Comparison of ENCODE assay signal across 17 cellular contexts in genomic region chr1:37559080-37559479, GRCh38. TPM values are rescaled to one million over a fixed set of nuclear protein-coding genes. Genes with fewer than 3 reads are reported as not detected.
DNase-seq lines count a peak whose midpoint lies in the region; ATAC-seq, FAIRE-seq and TF ChIP-seq lines count a peak whose summit lies in the region.
"Had no signal": no experiment of that assay in that cellular context is flagged by ENCODE, and none has a peak within 500 bp of the region (broad histone marks: within the 10 kb centered on the region; RNA-seq: fewer than 3 reads in every experiment).

No MANE protein-coding gene starts in this region.

- TF ChIP-seq CTCF in K562 (IDR thresholded peaks at IDR 0.05 in 2 of 3, conservative IDR thresholded peaks at IDR 0.05 in 1 of 3; ENCODE audit: insufficient read depth in 2 of 3, low read depth in 1 of 3, low read length in 3 of 3) (no peak), hepatocyte (IDR thresholded peaks at IDR 0.05; ENCODE audit: poor library complexity) (no peak)

- no peaks in the 10 kb centered on the region for H3K27me3 ChIP-seq in BLaER1
- no peaks in the 10 kb centered on the region for H3K27me3 ChIP-seq in K562 (ENCODE audit: control insufficient read depth in 2 of 2, insufficient read depth in 2 of 2, low read length in 2 of 2)
- no peaks in the 10 kb centered on the region for H3K27me3 ChIP-seq in hepatocyte
- H3K27me3 ChIP-seq in neuronal stem cell (ENCODE audit: control insufficient read depth in 3 of 3, insufficient read depth in 3 of 3, low read depth in 1 of 3, low read length in 3 of 3) = no peaks in the 10 kb centered on the region
- H3K27me3 ChIP-seq: BLaER1 treated with 17β-estradiol and CSF1 and Interleukin-3, amounts not matched to agents 10 nM and 100 nM had no signal

- no peak for TF ChIP-seq RAD21 in K562 (CRISPR knock-in tag; conservative IDR thresholded peaks at IDR 0.05 in 1 of 2, IDR thresholded peaks at IDR 0.05 in 1 of 2)

- no peak for ATAC-seq in K562
- ATAC-seq: HCT116 had no signal

- H3K9me1 ChIP-seq in K562 (ENCODE audit: control insufficient read depth, insufficient read depth, low read length) = peaks cover 4% of the 10 kb centered on the region

- H2BK12ac ChIP-seq in neuronal stem cell (ENCODE audit: low read length) = no peak overlapping the region

- H3K18ac ChIP-seq in neuronal stem cell (ENCODE audit: low read length) = no peak overlapping the region

- no peak overlapping the region for H4K91ac ChIP-seq in neuronal stem cell (ENCODE audit: low read depth, low read length, poor library complexity)

- in situ Hi-C loops in K562 (cut with MboI) = no loop called here

- no peak overlapping the region for H2BK120ac ChIP-seq in neuronal stem cell (ENCODE audit: low read depth, low read length)

- H3K9me3 ChIP-seq in BLaER1 = 0 out of 2 replicates have a peak, but pooled peaks cover 3% of the 10 kb centered on the region
- peaks cover 9% of the 10 kb centered on the region for H3K9me3 ChIP-seq in K562 (replicated peaks; ENCODE audit: control insufficient read depth, insufficient read depth, low read depth, low read length)
- no peaks in the 10 kb centered on the region for H3K9me3 ChIP-seq in hepatocyte (ENCODE audit: low read depth)
- peaks cover 0 to 4% of the 10 kb centered on the region in 2 donors for H3K9me3 ChIP-seq in neuronal stem cell (replicated peaks in 1 of 2; ENCODE audit: control insufficient read depth in 2 of 2, insufficient read depth in 1 of 2, low read depth in 1 of 2, low read length in 2 of 2)

- H3K9me2 ChIP-seq in hepatocyte (replicated peaks; ENCODE audit: insufficient read depth) = no peaks in the 10 kb centered on the region

- no peak overlapping the region for H2AK5ac ChIP-seq in neuronal stem cell (ENCODE audit: low read depth, low read length)

- no peak overlapping the region for H2BK15ac ChIP-seq in neuronal stem cell (ENCODE audit: low read length)

- H3K79me2 ChIP-seq in K562 (ENCODE audit: control insufficient read depth, insufficient read depth, low read length) (peaks cover 1% of the 10 kb centered on the region), hepatocyte (peaks cover 5% of the 10 kb centered on the region)

- no TSS peak for BruUV-seq in K562 (replicated peaks; lab: Mats Ljungman, UMichigan)

- H3K4ac ChIP-seq in neuronal stem cell (ENCODE audit: low read length) = no peak overlapping the region

- H3K9ac ChIP-seq in BLaER1 = 0 out of 2 replicates have a peak overlapping the region, but pooled peaks have one; percentile 29
- peak overlapping the region in 1 of 2 experiments; percentile 82; a peak in 2 of 4 replicates for H3K9ac ChIP-seq in K562 (ENCODE audit: insufficient read depth in 1 of 2, low read depth in 2 of 2, low read length in 2 of 2)
- H3K9ac ChIP-seq in neuronal stem cell (ENCODE audit: low read depth, low read length, poor library complexity) = no peak overlapping the region

- peak overlapping the region; percentile 84 for H2AFZ ChIP-seq in K562 (ENCODE audit: low read depth, low read length)
- no peak overlapping the region for H2AFZ ChIP-seq in hepatocyte
- H2AFZ ChIP-seq in neuronal stem cell (ENCODE audit: low read length) = no peak overlapping the region

- no peak for FAIRE-seq in K562 (lab: Jason Lieb, UNC)
- FAIRE-seq: GM19239, H54 had no signal

- TF ChIP-seq POLR2A in K562 (conservative IDR thresholded peaks at IDR 0.05) = no peak

- no peak for TF ChIP-seq EP300 in K562 (IDR thresholded peaks at IDR 0.05; ENCODE audit: low read length)

- peak overlapping the region; percentile 19 for H2BK5ac ChIP-seq in neuronal stem cell (ENCODE audit: low read length)

- no peak overlapping the region for H3K14ac ChIP-seq in neuronal stem cell (ENCODE audit: low read length)

- H3K4me3 ChIP-seq in BLaER1 = no peak overlapping the region
- H3K4me3 ChIP-seq in K562 = no peak overlapping the region
- H3K4me3 ChIP-seq in hepatocyte = no peak overlapping the region
- no peak overlapping the region for H3K4me3 ChIP-seq in neuronal stem cell (ENCODE audit: low read length in 2 of 2)
- H3K4me3 ChIP-seq: BLaER1 treated with 17β-estradiol and CSF1 and Interleukin-3, amounts not matched to agents 10 nM and 100 nM had no signal

- peak overlapping the region; percentile 47 for H3K23ac ChIP-seq in neuronal stem cell (ENCODE audit: low read depth, low read length, poor library complexity)

- peaks cover 3% of the 10 kb centered on the region for H3K79me1 ChIP-seq in neuronal stem cell (ENCODE audit: low read depth, low read length)

- no peak overlapping the region for H3K4me2 ChIP-seq in BLaER1
- no peak overlapping the region; the same call in none of the 2 replicates for H3K4me2 ChIP-seq in K562 (ENCODE audit: insufficient read depth, low read length)
- no peak overlapping the region for H3K4me2 ChIP-seq in hepatocyte
- H3K4me2 ChIP-seq in neuronal stem cell (ENCODE audit: insufficient read depth, low read length, poor library complexity, severe bottlenecking) = no peak overlapping the region
- H3K4me2 ChIP-seq: BLaER1 treated with 17β-estradiol and CSF1 and Interleukin-3, amounts not matched to agents 10 nM and 100 nM had no signal

- no peak overlapping the region for H3K27ac ChIP-seq in BLaER1
- no peak overlapping the region for H3K27ac ChIP-seq in K562 (ENCODE audit: extremely low read depth, low read depth, low read length)
- H3K27ac ChIP-seq in hepatocyte = peak overlapping the region; percentile 86
- no peak overlapping the region for H3K27ac ChIP-seq in neuronal stem cell (replicated peaks; ENCODE audit: low read length)
- H3K27ac ChIP-seq: BLaER1 treated with 17β-estradiol and CSF1 and Interleukin-3, amounts not matched to agents 10 nM and 100 nM had no signal

- H4K8ac ChIP-seq in neuronal stem cell (ENCODE audit: low read depth, low read length) = no peak overlapping the region

- H3K36me3 ChIP-seq in BLaER1 (peaks cover 28% of the 10 kb centered on the region), K562 (ENCODE audit: control insufficient read depth, insufficient read depth, low read length) (peaks cover 15% of the 10 kb centered on the region; the same call in 2 of the 3 replicates), hepatocyte (replicated peaks; ENCODE audit: insufficient read depth, low read depth) (no peaks in the 10 kb centered on the region), neuronal stem cell (replicated peaks in 1 of 2; ENCODE audit: control insufficient read depth in 2 of 2, insufficient read depth in 2 of 2, low read length in 2 of 2) (peaks cover 16 to 35% of the 10 kb centered on the region in 2 donors)

- CTCF ChIA-PET in K562 (lab: Yijun Ruan, JAX; ENCODE audit: low intra/inter-chr PET ratio) = no interaction called here

- peaks cover 7% of the 10 kb centered on the region for H3K4me1 ChIP-seq in BLaER1
- H3K4me1 ChIP-seq in K562 (replicated peaks in 1 of 2; ENCODE audit: control insufficient read depth in 2 of 2, insufficient read depth in 2 of 2, low read length in 2 of 2) = peaks cover 53 to 60% of the 10 kb centered on the region in 2 experiments
- H3K4me1 ChIP-seq in hepatocyte (ENCODE audit: insufficient read depth) = peaks cover 32% of the 10 kb centered on the region
- H3K4me1 ChIP-seq in neuronal stem cell (ENCODE audit: control insufficient read depth in 2 of 2, insufficient read depth in 1 of 2, low read depth in 1 of 2, low read length in 2 of 2) = peaks cover 7 to 10% of the 10 kb centered on the region in 2 donors

- no peaks in the 10 kb centered on the region for H4K20me1 ChIP-seq in BLaER1
- 0 out of 2 replicates have a peak, but pooled peaks cover 4% of the 10 kb centered on the region for H4K20me1 ChIP-seq in K562 (replicated peaks; ENCODE audit: control insufficient read depth, insufficient read depth, low read length)
- no peaks in the 10 kb centered on the region for H4K20me1 ChIP-seq in hepatocyte (ENCODE audit: insufficient read depth, poor library complexity, severe bottlenecking)

- POLR2A ChIA-PET in K562 (lab: Yijun Ruan, JAX) = no interaction called here

- intact Hi-C loops in K562 (cut with micrococcal nuclease) (loop anchor here (5.0 to 10.0 kb wide), 3 partner anchors 47 to 133 kb away; partner anchors contain the start of genes CDCA8, MEAF6 and ZC3H12A), cardiac septum (cut with DNase I) (no loop called here)

- DNase-seq in K562 (ENCODE audit: extremely low read depth in 1 of 4, low spot score in 3 of 4) (no peak), hepatocyte (ENCODE audit: low spot score) (no peak), neuronal stem cell (ENCODE audit: low spot score) (no peak), cardiac septum (ENCODE audit: low spot score) (no peak), SKM-1 treated with dmso at 0.1 percent for 144 hours (lab: John Stamatoyannopoulos, UW; ENCODE audit: unreplicated experiment) (no peak), islet precursor cell (no peak)
- DNase-seq: 8988T; AML-193; CD4-positive, CD25-positive, alpha-beta regulatory T cell; DMS53; GF-D8 had no signal

- WGBS in K562 (ENCODE audit: insufficient coverage, low coverage, missing lambda C conversion rate) = 85% methylated on average over 7 of the region's 7 CpGs
- WGBS in hepatocyte (ENCODE audit: low lambda C conversion rate, missing lambda C conversion rate) = 93% methylated on average over 7 of the region's 7 CpGs
- WGBS in neuronal stem cell (ENCODE audit: extremely low coverage in 2 of 2, insufficient read length in 2 of 2, insufficient replicate concordance in 1 of 2), 2 donors = no CpG with 5 or more reads among the region's 7 CpGs

RNA-seq across cellular contexts. Expression of gene DNALI1, which starts 2.3 kb away (rescaled TPM):
- total RNA-seq in K562 (2011; cell fraction: chromatin; rRNA removed; ENCODE audit: low replicate concordance) = 0.99 and 3.3 TPM in 2 replicates
- 1.7 and 2.8 TPM in 2 replicates for total RNA-seq in K562 (2011; cell fraction: nucleolus; rRNA removed)
- total RNA-seq in K562 (2011; cell fraction: nucleoplasm; rRNA removed) = 1.6 and 3.2 TPM in 2 replicates
- 0.78 and 1.0 TPM in 2 replicates for total RNA-seq in K562 (2014; rRNA removed)
- 0.87 and 1.1 TPM in 2 replicates for total RNA-seq in K562 (2014; rRNA removed; fragmentation: Illumina TruSeq; extraction: Trizol)
- 0.72 and 1.2 TPM in 2 replicates for total RNA-seq in K562 (2015; rRNA removed; fragmentation: Illumina TruSeq; extraction: Trizol)
- 0.89 and 2.2 TPM in 2 replicates for total RNA-seq in K562 (2021)
- 1.0 and 1.2 TPM in 2 replicates for polyA plus RNA-seq in K562 (2011; rRNA removed)
- polyA plus RNA-seq in K562 (2011; cell fraction: cytosol; rRNA removed) = 0.91 and 1.5 TPM in 2 replicates
- 4.1 and 9.0 TPM in 2 replicates for polyA plus RNA-seq in K562 (2011; cell fraction: nucleus; rRNA removed)
- polyA plus RNA-seq in K562 (2012) = 2.0 and 4.5 TPM in 2 replicates
- polyA plus RNA-seq in K562 (2014; fragmentation: Illumina TruSeq; extraction: Trizol) = 1.3 and 1.7 TPM in 2 replicates
- polyA plus RNA-seq in K562 (2014; fragmentation: Nextera tagmentation; extraction: Ambion mirVana) = 1 to 10 TPM in 1 of 2 experiments, under 1 TPM in 1; 0.87 to 2.0 TPM
- 1.5 and 5.6 TPM in 2 replicates for polyA plus RNA-seq in K562 (2014; rRNA removed)
- polyA minus RNA-seq in K562 (2011; rRNA and poly(A)+ RNA removed) = 0.48 and 0.84 TPM in 2 replicates
- polyA minus RNA-seq in K562 (2011; cell fraction: cytosol; rRNA and poly(A)+ RNA removed) = 0.38 and 2.1 TPM in 2 replicates
- 1.4 and 2.0 TPM in 2 replicates for polyA minus RNA-seq in K562 (2011; cell fraction: nucleus; rRNA and poly(A)+ RNA removed)
- total RNA-seq in hepatocyte = 11.5 TPM in 2 replicates
- 33.1 and 38.8 TPM in 2 replicates for polyA plus RNA-seq in hepatocyte
- 42.8 TPM for polyA plus RNA-seq in neuronal stem cell (2013, experiment 1 of 2)
- 40.9 TPM for polyA plus RNA-seq in neuronal stem cell (2013, experiment 2 of 2)
- total RNA-seq in cardiac septum = 3.0 TPM
- total RNA-seq: HT1080 had no signal

RNA-seq across cellular contexts. Expression of gene SNIP1, which starts 5.0 kb away (rescaled TPM):
- total RNA-seq in K562 (2011; cell fraction: chromatin; rRNA removed; ENCODE audit: low replicate concordance) = 51.3 and 57.9 TPM in 2 replicates
- 47.7 and 48.7 TPM in 2 replicates for total RNA-seq in K562 (2011; cell fraction: nucleolus; rRNA removed)
- 49.1 and 51.2 TPM in 2 replicates for total RNA-seq in K562 (2011; cell fraction: nucleoplasm; rRNA removed)
- total RNA-seq in K562 (2014; rRNA removed) (25.7 and 25.9 TPM in 2 replicates), K562 (2014; rRNA removed; fragmentation: Illumina TruSeq; extraction: Trizol) (12.9 and 15.2 TPM in 2 replicates), K562 (2015; rRNA removed; fragmentation: Illumina TruSeq; extraction: Trizol) (15.3 and 16.6 TPM in 2 replicates), K562 (2021) (23.7 and 25.8 TPM in 2 replicates), hepatocyte (10.5 and 10.9 TPM in 2 replicates), cardiac septum (10.5 TPM)
- polyA plus RNA-seq in K562 (2011; rRNA removed) (12.0 and 13.7 TPM in 2 replicates), K562 (2014; fragmentation: Illumina TruSeq; extraction: Trizol) (11.9 and 14.6 TPM in 2 replicates), K562 (2014; fragmentation: Nextera tagmentation; extraction: Ambion mirVana) (1 to 10 TPM; 2.9 TPM), K562 (2014; rRNA removed) (11.5 and 15.4 TPM in 2 replicates), hepatocyte (6.5 and 8.0 TPM in 2 replicates)
- polyA plus RNA-seq in K562 (2011; cell fraction: cytosol; rRNA removed) = 6.4 and 13.1 TPM in 2 replicates
- 14.2 and 17.2 TPM in 2 replicates for polyA plus RNA-seq in K562 (2011; cell fraction: nucleus; rRNA removed)
- 6.4 and 8.7 TPM in 2 replicates for polyA plus RNA-seq in K562 (2012)
- polyA minus RNA-seq in K562 (2011; rRNA and poly(A)+ RNA removed) = 20.7 and 23.2 TPM in 2 replicates
- polyA minus RNA-seq in K562 (2011; cell fraction: cytosol; rRNA and poly(A)+ RNA removed) = 11.4 and 12.1 TPM in 2 replicates
- polyA minus RNA-seq in K562 (2011; cell fraction: nucleus; rRNA and poly(A)+ RNA removed) = 24.5 and 45.4 TPM in 2 replicates
- polyA plus RNA-seq in neuronal stem cell (2013, experiment 1 of 2) = 5.4 TPM
- 6.2 TPM for polyA plus RNA-seq in neuronal stem cell (2013, experiment 2 of 2)

RNA-seq across cellular contexts. Expression of gene GNL2, which starts 36.7 kb away (rescaled TPM):
- total RNA-seq in K562 (2011; cell fraction: chromatin; rRNA removed; ENCODE audit: low replicate concordance) = 189 and 334 TPM in 2 replicates
- total RNA-seq in K562 (2011; cell fraction: nucleolus; rRNA removed) = 134 and 160 TPM in 2 replicates
- 181 and 229 TPM in 2 replicates for total RNA-seq in K562 (2011; cell fraction: nucleoplasm; rRNA removed)
- total RNA-seq in K562 (2014; rRNA removed) (245 and 263 TPM in 2 replicates), K562 (2014; rRNA removed; fragmentation: Illumina TruSeq; extraction: Trizol) (343 and 388 TPM in 2 replicates), K562 (2015; rRNA removed; fragmentation: Illumina TruSeq; extraction: Trizol) (330 and 347 TPM in 2 replicates), K562 (2021) (145 and 156 TPM in 2 replicates), hepatocyte (36.0 and 47.2 TPM in 2 replicates), cardiac septum (24.1 TPM)
- polyA plus RNA-seq in K562 (2011; rRNA removed) (132 and 165 TPM in 2 replicates), K562 (2014; fragmentation: Illumina TruSeq; extraction: Trizol) (253 and 318 TPM in 2 replicates), K562 (2014; fragmentation: Nextera tagmentation; extraction: Ambion mirVana) (100 to 1,000 TPM; 166 to 371 TPM), K562 (2014; rRNA removed) (205 and 232 TPM in 2 replicates), hepatocyte (51.7 and 56.1 TPM in 2 replicates)
- polyA plus RNA-seq in K562 (2011; cell fraction: cytosol; rRNA removed) = 37.0 and 52.4 TPM in 2 replicates
- polyA plus RNA-seq in K562 (2011; cell fraction: nucleus; rRNA removed) = 99.3 and 135 TPM in 2 replicates
- polyA plus RNA-seq in K562 (2012) = 109 and 153 TPM in 2 replicates
- 223 and 224 TPM in 2 replicates for polyA minus RNA-seq in K562 (2011; rRNA and poly(A)+ RNA removed)
- 118 and 127 TPM in 2 replicates for polyA minus RNA-seq in K562 (2011; cell fraction: cytosol; rRNA and poly(A)+ RNA removed)
- 104 and 173 TPM in 2 replicates for polyA minus RNA-seq in K562 (2011; cell fraction: nucleus; rRNA and poly(A)+ RNA removed)
- 125 TPM for polyA plus RNA-seq in neuronal stem cell (2013, experiment 1 of 2)
- 124 TPM for polyA plus RNA-seq in neuronal stem cell (2013, experiment 2 of 2)

RNA-seq across cellular contexts. Expression of gene MEAF6, which starts 44.5 kb away (rescaled TPM):
- total RNA-seq in K562 (2011; cell fraction: chromatin; rRNA removed; ENCODE audit: low replicate concordance) = 74.7 and 79.0 TPM in 2 replicates
- 41.5 and 45.5 TPM in 2 replicates for total RNA-seq in K562 (2011; cell fraction: nucleolus; rRNA removed)
- total RNA-seq in K562 (2011; cell fraction: nucleoplasm; rRNA removed) = 60.9 and 81.0 TPM in 2 replicates
- total RNA-seq in K562 (2014; rRNA removed) (111 and 137 TPM in 2 replicates), K562 (2014; rRNA removed; fragmentation: Illumina TruSeq; extraction: Trizol) (95.0 and 113 TPM in 2 replicates), K562 (2015; rRNA removed; fragmentation: Illumina TruSeq; extraction: Trizol) (89.2 and 92.3 TPM in 2 replicates), K562 (2021) (86.4 and 93.8 TPM in 2 replicates), hepatocyte (74.7 TPM in 2 replicates), cardiac septum (40.1 TPM)
- polyA plus RNA-seq in K562 (2011; rRNA removed) (70.0 and 77.3 TPM in 2 replicates), K562 (2014; fragmentation: Illumina TruSeq; extraction: Trizol) (118 and 151 TPM in 2 replicates), K562 (2014; fragmentation: Nextera tagmentation; extraction: Ambion mirVana) (10 to 100 TPM; 55.0 to 66.3 TPM), K562 (2014; rRNA removed) (109 and 110 TPM in 2 replicates), hepatocyte (46.5 and 62.8 TPM in 2 replicates)
- 37.7 and 68.5 TPM in 2 replicates for polyA plus RNA-seq in K562 (2011; cell fraction: cytosol; rRNA removed)
- polyA plus RNA-seq in K562 (2011; cell fraction: nucleus; rRNA removed) = 50.0 and 63.0 TPM in 2 replicates
- polyA plus RNA-seq in K562 (2012) = 67.6 and 77.9 TPM in 2 replicates
- polyA minus RNA-seq in K562 (2011; rRNA and poly(A)+ RNA removed) = 36.0 and 44.0 TPM in 2 replicates
- polyA minus RNA-seq in K562 (2011; cell fraction: cytosol; rRNA and poly(A)+ RNA removed) = 20.2 and 28.3 TPM in 2 replicates
- polyA minus RNA-seq in K562 (2011; cell fraction: nucleus; rRNA and poly(A)+ RNA removed) = 30.8 and 52.4 TPM in 2 replicates
- 64.9 TPM for polyA plus RNA-seq in neuronal stem cell (2013, experiment 1 of 2)
- polyA plus RNA-seq in neuronal stem cell (2013, experiment 2 of 2) = 65.6 TPM
